8 cellular contexts compared by ENCODE assay signal in genomic region chr6:25070547-25071366, GRCh38.
DNase-seq lines count a peak whose midpoint lies in the region; ATAC-seq and TF ChIP-seq lines count a peak whose summit lies in the region.

No MANE protein-coding gene starts in this region.

- H3K27ac Mint-ChIP-seq in Calu3 (ENCODE audit: unreplicated experiment) (no peak overlapping the region), natural killer cell (peak overlapping the region; percentile 82 to 85)

- H4K20me1 ChIP-seq in OCI-LY7 (ENCODE audit: insufficient read depth, low read length), result no peaks in the 10 kb centered on the region

- H3K4me1 Mint-ChIP-seq in Calu3 (ENCODE audit: low read depth, unreplicated experiment) (no peaks in the 10 kb centered on the region), natural killer cell (peaks cover 6 to 16% of the 10 kb centered on the region in 2 donors)

- no peaks in the 10 kb centered on the region for H3K36me3 ChIP-seq in OCI-LY7 (ENCODE audit: insufficient read depth, low read length)
- H3K36me3 ChIP-seq in esophagus muscularis mucosa, result no peaks in the 10 kb centered on the region

- H3K27me3 ChIP-seq in esophagus muscularis mucosa, result peaks cover 0 to 3% (median 0%) of the 10 kb centered on the region in 4 donors

- TF ChIP-seq CTCF in Calu3 (IDR thresholded peaks at IDR 0.05; ENCODE audit: unreplicated experiment), result peak; percentile 100
- peak; percentile 99 for TF ChIP-seq CTCF in OCI-LY7 (conservative IDR thresholded peaks at IDR 0.05; ENCODE audit: low read length)
- peak; percentile 89 to 93 (median 92) for TF ChIP-seq CTCF in esophagus muscularis mucosa (IDR thresholded peaks at IDR 0.05)
- peak; percentile 89 for TF ChIP-seq CTCF in natural killer cell (IDR thresholded peaks at IDR 0.05)

- peak; percentile 90 for TF ChIP-seq RAD21 in Ishikawa (IDR thresholded peaks at IDR 0.05; ENCODE audit: low read depth)

- CTCF ChIA-PET in Calu3 (lab: Charles Lee), result interaction anchor here (0.6 to 2.2 kb wide), 19 partner anchors 8 to 490 kb away, joined by 3 to 32 read pairs (median 5); no protein-coding TSS in a partner anchor
- CTCF ChIA-PET in OCI-LY7 (lab: Charles Lee; ENCODE audit: unreplicated experiment), result interaction anchor here (0.5 to 1.1 kb wide), 2 partner anchors 213 to 621 kb away, joined by 3 to 5 read pairs; no protein-coding TSS in a partner anchor

- H3K27me3 Mint-ChIP-seq in Calu3 (ENCODE audit: unreplicated experiment), result peaks cover 27% of the 10 kb centered on the region
- no peaks in the 10 kb centered on the region for H3K27me3 Mint-ChIP-seq in natural killer cell (ENCODE audit: low read depth in 2 of 2)

- H3K4me2 ChIP-seq in OCI-LY7 (ENCODE audit: low read length), result peak overlapping the region; percentile 48; the same call in 1 of the 2 replicates

- WGBS in esophagus muscularis mucosa, result 43% methylated on average over 13 of the region's 13 CpGs

- POLR2A ChIA-PET in OCI-LY7 (lab: Charles Lee), result interaction anchor here (0.6 to 1.8 kb wide), 2 partner anchors 44 to 296 kb away, joined by 3 to 7 read pairs; partner anchors contain the start of gene GMNN

- peak; percentile 88 for ATAC-seq in GM21515 (IDR thresholded peaks at IDR 0.05; ENCODE audit: unreplicated experiment)
- ATAC-seq in natural killer cell, result peak; percentile 96 to 100 (median 99)

- H3K9me3 ChIP-seq in OCI-LY7 (ENCODE audit: low read length) (no peaks in the 10 kb centered on the region), esophagus muscularis mucosa (no peaks in the 10 kb centered on the region)

- H3K4me3 Mint-ChIP-seq in Calu3 (ENCODE audit: low read depth, unreplicated experiment) (no peak overlapping the region), natural killer cell (peak overlapping the region; percentile 55)

- H3K27ac ChIP-seq in OCI-LY7 (ENCODE audit: low read depth, low read length, poor library complexity, severe bottlenecking), result peak overlapping the region; percentile 18
- H3K27ac ChIP-seq in esophagus muscularis mucosa (replicated peaks in 1 of 4), result no peak overlapping the region

- H3K9me2 ChIP-seq in OCI-LY7 (ENCODE audit: insufficient read depth, low read length), result no peaks in the 10 kb centered on the region

- TF ChIP-seq EP300 in Ishikawa (IDR thresholded peaks at IDR 0.05; ENCODE audit: borderline replicate concordance), result no peak
- TF ChIP-seq EP300 in esophagus muscularis mucosa (IDR thresholded peaks at IDR 0.05), result no peak

- TF ChIP-seq POLR2A in esophagus muscularis mucosa (IDR thresholded peaks at IDR 0.05; ENCODE audit: low read depth), result no peak

- no peaks in the 10 kb centered on the region for H3K36me3 Mint-ChIP-seq in Calu3 (ENCODE audit: insufficient read depth, unreplicated experiment)
- no peaks in the 10 kb centered on the region for H3K36me3 Mint-ChIP-seq in natural killer cell

- DNase-seq in Calu3 (peak; percentile 94), OCI-LY7 (ENCODE audit: low spot score) (peak; percentile 90), activated T-cell treated with anti-CD3 and anti-CD28 coated beads for 1 hour (ENCODE audit: low read depth) (peak; percentile 67), esophagus muscularis mucosa (ENCODE audit: extremely low spot score) (peak; percentile 96), natural killer cell (peak; percentile 73)
- DNase-seq in stimulated activated naive CD4-positive, alpha-beta T cell (lab: John Stamatoyannopoulos, UW), result peak; percentile 64 to 88 (median 74)

- 0 out of 2 replicates have a peak overlapping the region, but pooled peaks have one; percentile 33 for H2AFZ ChIP-seq in OCI-LY7 (ENCODE audit: low read length)

- H3K79me2 ChIP-seq in OCI-LY7 (ENCODE audit: insufficient read depth, low read depth, low read length), result no peaks in the 10 kb centered on the region

- intact Hi-C loops in Calu3 (cut with micrococcal nuclease; ENCODE audit: unreplicated experiment) (loop anchor here (1.0 to 5.0 kb wide), 7 partner anchors 52 to 546 kb away; no protein-coding TSS in a partner anchor), OCI-LY7 (cut with micrococcal nuclease; ENCODE audit: unreplicated experiment) (loop anchor here (1.0 to 2.0 kb wide), 3 partner anchors 44 to 488 kb away; no protein-coding TSS in a partner anchor), esophagus muscularis mucosa (cut with DNase I) (loop anchor here (1.0 kb wide), 1 partner anchor 214 kb away; no protein-coding TSS in a partner anchor), natural killer cell (cut with micrococcal nuclease) (loop anchor here (1.0 to 10.0 kb wide), 6 partner anchors 43 to 487 kb away; partner anchors contain the start of gene RIPOR2)

- H3K9me3 Mint-ChIP-seq in Calu3 (ENCODE audit: low read depth, unreplicated experiment) (no peaks in the 10 kb centered on the region), natural killer cell (no peaks in the 10 kb centered on the region)

- BruUV-seq in Calu3 (replicated peaks; lab: Mats Ljungman, UMichigan) (no TSS peak), OCI-LY7 (replicated peaks; lab: Mats Ljungman, UMichigan) (no TSS peak)

- H3K4me3 ChIP-seq in OCI-LY7 (ENCODE audit: low read depth, low read length, poor library complexity, severe bottlenecking), result peak overlapping the region; percentile 26
- no peak overlapping the region for H3K4me3 ChIP-seq in esophagus muscularis mucosa

- H3K4me1 ChIP-seq in OCI-LY7 (ENCODE audit: insufficient read depth, low read length, poor library complexity, severe bottlenecking) (peaks cover 2% of the 10 kb centered on the region), esophagus muscularis mucosa (peaks cover 0 to 3% (median 0%) of the 10 kb centered on the region in 4 donors)

TF ChIP-seq in Ishikawa, 13 proteins besides CTCF, POLR2A, EP300 and RAD21:
- TF ChIP-seq MAX (IDR thresholded peaks at IDR 0.05) (no peak), NFIC (IDR thresholded peaks at IDR 0.05) (no peak), FOXM1 (IDR thresholded peaks at IDR 0.05; ENCODE audit: borderline replicate concordance, low read depth) (no peak), ZBTB7A (IDR thresholded peaks at IDR 0.05; ENCODE audit: low read depth) (no peak), EGR1 (IDR thresholded peaks at IDR 0.05) (no peak), CEBPB (IDR thresholded peaks at IDR 0.05) (no peak), TAF1 (IDR thresholded peaks at IDR 0.05; ENCODE audit: low read depth) (no peak), REST (IDR thresholded peaks at IDR 0.05; ENCODE audit: low read depth) (no peak), YY1 (IDR thresholded peaks at IDR 0.05; ENCODE audit: low read depth) (no peak), TEAD4 (IDR thresholded peaks at IDR 0.05) (no peak), CREB1 (IDR thresholded peaks at IDR 0.05; ENCODE audit: low read depth) (no peak), USF1 (IDR thresholded peaks at IDR 0.05) (no peak), TCF12 (IDR thresholded peaks at IDR 0.05; ENCODE audit: low read depth) (no peak)
